29 cellular contexts compared by ENCODE assay signal in the genomic region with DNA sequence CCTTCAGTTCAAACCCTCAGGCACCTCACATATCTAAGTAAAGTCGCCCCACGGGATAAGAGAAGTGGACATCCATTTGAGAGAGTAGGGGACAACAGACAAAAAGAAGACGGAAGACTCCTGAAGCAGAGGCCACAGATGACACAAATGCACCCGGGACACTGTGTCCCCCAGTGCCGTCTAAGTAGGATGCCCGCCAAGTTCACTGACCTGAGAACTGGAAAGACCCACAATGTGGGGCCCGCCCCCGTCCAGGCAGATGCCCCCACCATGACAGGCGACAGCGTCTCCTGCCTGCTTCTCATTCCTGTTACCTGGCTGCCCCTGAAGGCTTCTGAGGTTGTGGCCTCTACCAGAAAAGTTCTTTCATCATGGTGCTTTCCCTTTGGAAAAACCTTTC. TPM values are rescaled to one million over a fixed set of nuclear protein-coding genes. Genes with fewer than 3 reads are reported as not detected.
"Had no signal": no experiment of that assay in that cellular context is flagged by ENCODE, and none has a peak within 500 bp of the region (broad histone marks: within the 10 kb centered on the region; RNA-seq: fewer than 3 reads in every experiment).

No MANE protein-coding gene starts in this region.

- H3K9me3 ChIP-seq: neutrophil, ovary, psoas muscle, right lobe of liver, sigmoid colon, stomach, thoracic aorta, thyroid gland, tibial nerve, upper lobe of left lung, vagina had no signal

- H3K9me3 Mint-ChIP-seq: naive B cell; naive thymus-derived CD8-positive, alpha-beta T cell; nephron progenitor cell; neural crest cell; stimulated activated effector memory CD8-positive, alpha-beta T cell treated with anti-CD3 and anti-CD28 coated beads, Interleukin-12 subunit alpha, Interleukin-12 subunit beta, amount 100 ng/mL, for 72 hours; stimulated activated naive B cell treated with anti-CD40 and anti-IgM and Interleukin-4, amounts not matched to agents 10 μg/mL and 1 μg/mL and 100 μg/mL, for 72 hours; stimulated activated naive CD8-positive, alpha-beta T cell treated with anti-CD3 and anti-CD28 coated beads, Interleukin-15, Interleukin-2, amounts not matched to agents 100 ng/mL and 50 ng/mL, for 24 hours had no signal

- H3K4me3 Mint-ChIP-seq: naive B cell; nephron progenitor cell; neural crest cell; stimulated activated effector memory CD8-positive, alpha-beta T cell treated with anti-CD3 and anti-CD28 coated beads, Interleukin-12 subunit alpha, Interleukin-12 subunit beta, amount 100 ng/mL, for 72 hours; stimulated activated naive B cell treated with anti-CD40 and anti-IgM and Interleukin-4, amounts not matched to agents 10 μg/mL and 1 μg/mL and 100 μg/mL, for 72 hours; stimulated activated naive CD8-positive, alpha-beta T cell treated with anti-CD3 and anti-CD28 coated beads, Interleukin-15, Interleukin-2, amounts not matched to agents 100 ng/mL and 50 ng/mL, for 24 hours had no signal

- H3K36me3 Mint-ChIP-seq: naive B cell had no signal

- DNase-seq: naive B cell; naive thymus-derived CD8-positive, alpha-beta T cell; nephron progenitor cell; nucleus accumbens; ovary; right cardiac atrium; right lobe of liver; sigmoid colon; small intestine; stimulated activated CD4-positive, alpha-beta T cell treated with anti-CD3 and anti-CD28 coated beads, Interleukin-15, amount 100 ng/mL, for 24 hours; stimulated activated CD4-positive, alpha-beta T cell treated with anti-CD3 and anti-CD28 coated beads, Interleukin-2, amount 100 ng/mL, for 24 hours; stimulated activated CD4-positive, alpha-beta T cell treated with anti-CD3 and anti-CD28 coated beads, Interleukin-2, amount 100 ng/mL, for 48 hours; stimulated activated CD4-positive, alpha-beta T cell treated with anti-CD3 and anti-CD28 coated beads, Interleukin-4, amount 100 ng/mL, for 24 hours; stimulated activated naive B cell treated with anti-CD40 and anti-IgM and Interleukin-4, amounts not matched to agents 10 μg/mL and 1 μg/mL and 100 μg/mL, for 72 hours; stimulated activated naive CD4-positive, alpha-beta T cell treated with Interleukin-2 at 50 U/mL for 16 hours; stomach; thyroid gland; trophoblast cell; upper lobe of left lung had no signal

- H3K27me3 Mint-ChIP-seq: naive B cell; naive thymus-derived CD8-positive, alpha-beta T cell; progenitor cell of endocrine pancreas; stimulated activated naive B cell treated with anti-CD40 and anti-IgM and Interleukin-4, amounts not matched to agents 10 μg/mL and 1 μg/mL and 100 μg/mL, for 72 hours; stimulated activated naive CD8-positive, alpha-beta T cell treated with anti-CD3 and anti-CD28 coated beads, Interleukin-15, Interleukin-2, amounts not matched to agents 100 ng/mL and 50 ng/mL, for 24 hours had no signal

- H3K36me3 ChIP-seq: ovary had no signal

- H2AFZ ChIP-seq: parathyroid adenoma had no signal

- H3K27ac Mint-ChIP-seq: nephron progenitor cell; progenitor cell of endocrine pancreas; stimulated activated effector memory CD8-positive, alpha-beta T cell treated with anti-CD3 and anti-CD28 coated beads, Interleukin-12 subunit alpha, Interleukin-12 subunit beta, amount 100 ng/mL, for 72 hours; stimulated activated naive B cell treated with anti-CD40 and anti-IgM and Interleukin-4, amounts not matched to agents 10 μg/mL and 1 μg/mL and 100 μg/mL, for 72 hours; stimulated activated naive CD8-positive, alpha-beta T cell treated with anti-CD3 and anti-CD28 coated beads, Interleukin-15, Interleukin-2, amounts not matched to agents 100 ng/mL and 50 ng/mL, for 24 hours had no signal

- H3K4me3 ChIP-seq: ovary, psoas muscle, right lobe of liver, sigmoid colon, stomach, thoracic aorta, thyroid gland, tibial nerve, upper lobe of left lung, vagina had no signal

- H3K27ac ChIP-seq: neutrophil, ovary, parathyroid adenoma, psoas muscle, right lobe of liver, sigmoid colon, stomach, thoracic aorta, thyroid gland, tibial nerve, upper lobe of left lung, vagina had no signal

- ATAC-seq: naive thymus-derived CD8-positive, alpha-beta T cell; psoas muscle; right cardiac atrium; right lobe of liver; stimulated activated effector memory CD8-positive, alpha-beta T cell treated with anti-CD3 and anti-CD28 coated beads, Interleukin-12 subunit alpha, Interleukin-12 subunit beta, amount 100 ng/mL, for 72 hours; stimulated activated naive B cell treated with anti-CD40 and anti-IgM and Interleukin-4, amounts not matched to agents 10 μg/mL and 1 μg/mL and 100 μg/mL, for 72 hours had no signal

- H3K4me1 Mint-ChIP-seq: neural crest cell; stimulated activated effector memory CD8-positive, alpha-beta T cell treated with anti-CD3 and anti-CD28 coated beads, Interleukin-12 subunit alpha, Interleukin-12 subunit beta, amount 100 ng/mL, for 72 hours had no signal

- H3K27me3 ChIP-seq: neutrophil, ovary, right lobe of liver, sigmoid colon, stomach, thyroid gland, tibial nerve, upper lobe of left lung, vagina had no signal

- H3K4me1 ChIP-seq: parathyroid adenoma, vagina had no signal

RNA-seq across cellular contexts. Expression of gene RGS9BP, which starts 17.6 kb away (rescaled TPM):
- total RNA-seq: neural crest cell had no signal
